13 cellular contexts compared by ENCODE assay signal in genomic region chr21:28675265-28676041, GRCh38.
A peak's percentile ranks its signal among the peaks of the same experiment; 100 is the strongest.
DNase-seq lines count a peak whose midpoint lies in the region; TF ChIP-seq lines count a peak whose summit lies in the region.
"Had no signal": no experiment of that assay in that cellular context is flagged by ENCODE, and none has a peak within 500 bp of the region (broad histone marks: within the 10 kb centered on the region; RNA-seq: fewer than 3 reads in every experiment).

No MANE protein-coding gene starts in this region.

- no peaks in the 10 kb centered on the region for H3K9me3 ChIP-seq in right atrium auricular region
- no peaks in the 10 kb centered on the region for H3K9me3 ChIP-seq in suprapubic skin
- H3K9me3 ChIP-seq in neuronal stem cell (replicated peaks in 1 of 2; ENCODE audit: control insufficient read depth in 2 of 2, insufficient read depth in 1 of 2, low read depth in 1 of 2, low read length in 2 of 2): no peaks in the 10 kb centered on the region

- no peak overlapping the region for H2BK15ac ChIP-seq in neuronal stem cell (ENCODE audit: low read length)

- H4K91ac ChIP-seq in neuronal stem cell (ENCODE audit: low read depth, low read length, poor library complexity): no peak overlapping the region

- H3K9ac ChIP-seq in neuronal stem cell (ENCODE audit: low read depth, low read length, poor library complexity): no peak overlapping the region

- H3K4me3 ChIP-seq in epithelial cell of esophagus (ENCODE audit: low read length) (no peak overlapping the region), right atrium auricular region (no peak overlapping the region), suprapubic skin (no peak overlapping the region), neuronal stem cell (ENCODE audit: low read length in 2 of 2) (no peak overlapping the region)

- 23% methylated on average over 4 of the region's 4 CpGs for WGBS in suprapubic skin
- no CpG with 5 or more reads among the region's 4 CpGs for WGBS in neuronal stem cell (ENCODE audit: extremely low coverage in 2 of 2, insufficient read length in 2 of 2, insufficient replicate concordance in 1 of 2), 2 donors

- H2BK5ac ChIP-seq in neuronal stem cell (ENCODE audit: low read length): no peak overlapping the region

- H3K4me1 ChIP-seq in right atrium auricular region (peaks cover 0 to 24% of the 10 kb centered on the region in 2 donors), suprapubic skin (peaks cover 20% of the 10 kb centered on the region), neuronal stem cell (ENCODE audit: control insufficient read depth in 2 of 2, insufficient read depth in 1 of 2, low read depth in 1 of 2, low read length in 2 of 2) (no peaks in the 10 kb centered on the region)

- no peak overlapping the region for H3K14ac ChIP-seq in neuronal stem cell (ENCODE audit: low read length)

- no peak overlapping the region for H2BK12ac ChIP-seq in neuronal stem cell (ENCODE audit: low read length)

- no peaks in the 10 kb centered on the region for H3K79me1 ChIP-seq in neuronal stem cell (ENCODE audit: low read depth, low read length)

- no peak overlapping the region for H3K4me2 ChIP-seq in neuronal stem cell (ENCODE audit: insufficient read depth, low read length, poor library complexity, severe bottlenecking)

- no peak overlapping the region for H3K18ac ChIP-seq in neuronal stem cell (ENCODE audit: low read length)

- no peak overlapping the region for H2AFZ ChIP-seq in neuronal stem cell (ENCODE audit: low read length)

- H3K36me3 ChIP-seq in right atrium auricular region (no peaks in the 10 kb centered on the region), suprapubic skin (no peaks in the 10 kb centered on the region), neuronal stem cell (replicated peaks in 1 of 2; ENCODE audit: control insufficient read depth in 2 of 2, insufficient read depth in 2 of 2, low read length in 2 of 2) (no peaks in the 10 kb centered on the region)

- DNase-seq in HPDE6-E6E7 (ENCODE audit: extremely low spot score) (peak; percentile 6), epithelial cell of esophagus (ENCODE audit: low read depth) (peak; percentile 64), right atrium auricular region (ENCODE audit: low spot score) (no peak), suprapubic skin (ENCODE audit: low spot score in 2 of 2) (no peak), NCI-H1105 (lab: John Stamatoyannopoulos, UW) (no peak), neuronal stem cell (ENCODE audit: low spot score) (no peak), NCI-H1930 (lab: John Stamatoyannopoulos, UW) (no peak), NCI-H146 treated with DMSO at 0.1 percent for 48 hours (lab: John Stamatoyannopoulos, UW; ENCODE audit: unreplicated experiment) (no peak)
- DNase-seq: activated CD8-positive, alpha-beta memory T cell treated with anti-CD3 and anti-CD28 coated beads, Interleukin-2, amount 50 U/mL, for 48 hours; activated naive CD8-positive, alpha-beta T cell treated with anti-CD3 and anti-CD28 coated beads, Interleukin-2, amount 50 U/mL, for 24 hours; midbrain; MM.1S; stimulated activated naive CD8-positive, alpha-beta T cell treated with anti-CD3 and anti-CD28 coated beads, Interleukin-15, amount 100 ng/mL, for 72 hours had no signal

- H3K4ac ChIP-seq in neuronal stem cell (ENCODE audit: low read length): no peak overlapping the region

- TF ChIP-seq CTCF in epithelial cell of esophagus (IDR thresholded peaks at IDR 0.05; ENCODE audit: insufficient read depth, low read depth, low read length, missing control alignments) (no peak), right atrium auricular region (IDR thresholded peaks at IDR 0.05) (no peak), suprapubic skin (IDR thresholded peaks at IDR 0.05) (no peak)

- H3K27me3 ChIP-seq in right atrium auricular region: no peaks in the 10 kb centered on the region
- no peaks in the 10 kb centered on the region for H3K27me3 ChIP-seq in suprapubic skin
- no peaks in the 10 kb centered on the region for H3K27me3 ChIP-seq in neuronal stem cell (ENCODE audit: control insufficient read depth in 3 of 3, insufficient read depth in 3 of 3, low read depth in 1 of 3, low read length in 3 of 3)

- no peak overlapping the region for H2BK120ac ChIP-seq in neuronal stem cell (ENCODE audit: low read depth, low read length)

- H3K23ac ChIP-seq in neuronal stem cell (ENCODE audit: low read depth, low read length, poor library complexity): no peak overlapping the region

- H2AK5ac ChIP-seq in neuronal stem cell (ENCODE audit: low read depth, low read length): no peak overlapping the region

- no peak for TF ChIP-seq EP300 in suprapubic skin (IDR thresholded peaks at IDR 0.05)

- H3K27ac ChIP-seq in right atrium auricular region: peak overlapping the region; percentile 52 to 72
- H3K27ac ChIP-seq in suprapubic skin: peak overlapping the region; percentile 81
- no peak overlapping the region for H3K27ac ChIP-seq in neuronal stem cell (replicated peaks; ENCODE audit: low read length)

- no peak overlapping the region for H4K8ac ChIP-seq in neuronal stem cell (ENCODE audit: low read depth, low read length)

- no peak for TF ChIP-seq POLR2A in suprapubic skin (IDR thresholded peaks at IDR 0.05)

Comparison
In these comparisons a context has a peak if more than half of its experiments do, and no peak if none do; other contexts are left out.
1. DNase-seq: peak in HPDE6-E6E7 (single experiment) and epithelial cell of esophagus (single experiment); none in right atrium auricular region (single experiment), suprapubic skin (0 of 2), NCI-H1105 (single experiment), neuronal stem cell (single experiment), NCI-H1930 (0 of 2) and NCI-H146 treated with DMSO at 0.1 percent for 48 hours (single experiment).